In genomic region chr11:1499261-1499890, GRCh38 we compare ENCODE assay signal across 16 cellular contexts. TPM values are rescaled to one million over a fixed set of nuclear protein-coding genes. Genes with fewer than 3 reads are reported as not detected.
DNase-seq lines count a peak whose midpoint lies in the region; ATAC-seq and TF ChIP-seq lines count a peak whose summit lies in the region.
"Had no signal": no experiment of that assay in that cellular context is flagged by ENCODE, and none has a peak within 500 bp of the region (broad histone marks: within the 10 kb centered on the region; RNA-seq: fewer than 3 reads in every experiment).

No MANE protein-coding gene starts in this region.

- H3K4me1 ChIP-seq in right cardiac atrium (ENCODE audit: control insufficient read depth, insufficient read depth, low read length) (peaks cover 14% of the 10 kb centered on the region), right atrium auricular region (peaks cover 0 to 58% of the 10 kb centered on the region in 2 donors), aorta (ENCODE audit: control insufficient read depth in 1 of 2, insufficient read depth in 2 of 2, low read length in 2 of 2) (no peaks in the 10 kb centered on the region)
- H3K4me1 ChIP-seq: BE2C had no signal

- H3K27ac ChIP-seq in right cardiac atrium (ENCODE audit: low read length): no peak overlapping the region
- no peak overlapping the region for H3K27ac ChIP-seq in right atrium auricular region
- H3K27ac ChIP-seq in aorta (ENCODE audit: low read depth in 1 of 2, low read length in 2 of 2): no peak overlapping the region

- no peaks in the 10 kb centered on the region for H3K27me3 Mint-ChIP-seq in chondrocyte (ENCODE audit: low read depth)
- H3K27me3 Mint-ChIP-seq in naive B cell: no peaks in the 10 kb centered on the region

- H3K27me3 ChIP-seq in right cardiac atrium (ENCODE audit: control insufficient read depth, insufficient read depth): no peaks in the 10 kb centered on the region
- no peaks in the 10 kb centered on the region for H3K27me3 ChIP-seq in right atrium auricular region
- H3K27me3 ChIP-seq in aorta (ENCODE audit: control insufficient read depth in 1 of 2, insufficient read depth in 2 of 2, low read length in 1 of 2): no peaks in the 10 kb centered on the region
- H3K27me3 ChIP-seq: BE2C had no signal

- no peaks in the 10 kb centered on the region for H3K9me3 ChIP-seq in right cardiac atrium (ENCODE audit: control insufficient read depth, low read length)
- no peaks in the 10 kb centered on the region for H3K9me3 ChIP-seq in right atrium auricular region
- no peaks in the 10 kb centered on the region for H3K9me3 ChIP-seq in aorta (ENCODE audit: control insufficient read depth, low read length)
- H3K9me3 ChIP-seq: BE2C had no signal

- ATAC-seq in right cardiac atrium (no peak), naive B cell (ENCODE audit: low read depth in 2 of 2) (no peak), aorta (ENCODE audit: low FRiP score) (no peak)
- ATAC-seq: CD8-positive, alpha-beta T cell had no signal

- H3K27ac Mint-ChIP-seq in chondrocyte (ENCODE audit: unreplicated experiment) (no peak overlapping the region), naive B cell (peak overlapping the region in 4 of 6 donors; percentile 26 to 79 (median 49))
- H3K27ac Mint-ChIP-seq: CD8-positive, alpha-beta T cell; H9 had no signal

- TF ChIP-seq CTCF in right atrium auricular region (IDR thresholded peaks at IDR 0.05) (no peak), chondrocyte (IDR thresholded peaks at IDR 0.05) (no peak)

- H3K36me3 ChIP-seq in right atrium auricular region (no peaks in the 10 kb centered on the region), aorta (ENCODE audit: control insufficient read depth in 1 of 2, insufficient read depth in 2 of 2, low read length in 1 of 2) (no peaks in the 10 kb centered on the region)
- H3K36me3 ChIP-seq: BE2C had no signal

- H3K4me1 Mint-ChIP-seq in chondrocyte (ENCODE audit: low read depth): peaks cover 20% of the 10 kb centered on the region
- peaks cover 43 to 56% (median 53%) of the 10 kb centered on the region in 3 donors for H3K4me1 Mint-ChIP-seq in naive B cell

- intact Hi-C loops in right cardiac atrium (cut with DNase I): no loop called here
- intact Hi-C loops in aorta (cut with DNase I): no loop called here

- WGBS in right cardiac atrium: 90% methylated on average over 28 of the region's 28 CpGs
- 91 to 95% methylated on average over 28 of the region's 28 CpGs for WGBS in aorta, 2 donors

- H3K9me3 Mint-ChIP-seq in chondrocyte (ENCODE audit: low read depth) (peaks cover 5% of the 10 kb centered on the region), naive B cell (peaks cover 0 to 3% (median 0%) of the 10 kb centered on the region in 7 donors)
- H3K9me3 Mint-ChIP-seq: CD8-positive, alpha-beta T cell had no signal

- H3K4me3 Mint-ChIP-seq in chondrocyte (ENCODE audit: unreplicated experiment): no peak overlapping the region
- no peak overlapping the region for H3K4me3 Mint-ChIP-seq in naive B cell
- H3K4me3 Mint-ChIP-seq: CD8-positive, alpha-beta T cell; H9 had no signal

- H3K4me3 ChIP-seq in right cardiac atrium (ENCODE audit: low read length): no peak overlapping the region
- H3K4me3 ChIP-seq in right atrium auricular region: no peak overlapping the region
- H3K4me3 ChIP-seq in aorta (ENCODE audit: low read length in 2 of 2): no peak overlapping the region

- H3K36me3 Mint-ChIP-seq in chondrocyte (ENCODE audit: low read depth) (peaks cover 3% of the 10 kb centered on the region), naive B cell (peaks cover 26 to 33% of the 10 kb centered on the region in 2 donors)

- DNase-seq in right cardiac atrium: peak; percentile 2 to 32 (median 23)
- DNase-seq in right atrium auricular region (ENCODE audit: low spot score): no peak
- DNase-seq in chondrocyte (ENCODE audit: low spot score): peak; percentile 89
- no peak for DNase-seq in naive B cell
- peak; percentile 41 to 68 for DNase-seq in aorta
- no peak for DNase-seq in NCI-H128 (lab: John Stamatoyannopoulos, UW; ENCODE audit: unreplicated experiment)
- DNase-seq in NCI-H146 (lab: John Stamatoyannopoulos, UW): no peak
- DNase-seq: BE2C, DND-41, GDM1, H9, IMR-90, NCI-H1417, NCI-H2029 treated with DMSO at 0.1 percent for 48 hours, NCI-H510A treated with DMSO at 0.1 percent for 48 hours had no signal

RNA-seq across cellular contexts. Expression of gene MOB2, which starts 12.8 kb away (rescaled TPM):
- total RNA-seq in right cardiac atrium (10 to 100 TPM; 35.0 to 45.0 (median 42.0) TPM), right atrium auricular region (10 to 100 TPM; 22.0 to 27.9 TPM), chondrocyte (24.9 to 28.0 TPM (median 26.9 TPM) in 3 replicates), aorta (10 to 100 TPM; 51.3 to 65.8 TPM)
- polyA plus RNA-seq in right cardiac atrium (40.0 TPM), naive B cell (ENCODE audit: low read depth in 6 of 6) (10 to 100 TPM; 29.7 to 50.8 (median 33.2) TPM), aorta (100 to 1,000 TPM in 1 of 2 donors, 10 to 100 TPM in 1; 32.4 to 104 TPM)

Comparison
In these comparisons a context has a peak if more than half of its experiments do, and no peak if none do; other contexts are left out.
1. DNase-seq: peak in right cardiac atrium (3 of 3), chondrocyte (single experiment) and aorta (2 of 2); none in right atrium auricular region (single experiment), naive B cell (single experiment), NCI-H128 (single experiment) and NCI-H146 (single experiment).